ENCODE assay signal across 8 cellular contexts in genomic region chr4:23020399-23020798, GRCh38.
DNase-seq lines count a peak whose midpoint lies in the region; FAIRE-seq and TF ChIP-seq lines count a peak whose summit lies in the region.
"Not testable (repeated sequence)": the region's sequence is repeated elsewhere in the genome, so short reads cannot be mapped to it uniquely, and the experiment has no call there.

No MANE protein-coding gene starts in this region.

- FAIRE-seq in astrocyte (lab: Jason Lieb, UNC): not testable (repeated sequence)

- WGBS in mammary epithelial cell (ENCODE audit: low coverage, missing lambda C conversion rate): 49% methylated on average over 4 of the region's 4 CpGs
- WGBS in trophoblast cell (ENCODE audit: extremely low coverage, insufficient coverage, insufficient read length): no CpG with 5 or more reads among the region's 4 CpGs

- BruUV-seq in mammary epithelial cell (replicated peaks; lab: Mats Ljungman, UMichigan): not testable (repeated sequence)

- H2BK5ac ChIP-seq in trophoblast cell (ENCODE audit: low read depth, low read length, poor library complexity): not testable (repeated sequence)

- dilution Hi-C loops in mammary epithelial cell (cut with HindIII; ENCODE audit: low sequenced_read_pairs): not testable (repeated sequence)

- H3K9me3 Mint-ChIP-seq in astrocyte (ENCODE audit: unreplicated experiment); mesothelial cell of epicardium: not testable (repeated sequence)

- in situ Hi-C loops in mammary epithelial cell (cut with MboI; ENCODE audit: low sequenced_read_pairs in 2 of 2): not testable (repeated sequence)

- DNase-seq in A172 (ENCODE audit: low spot score): peak; percentile 11
- peak; percentile 12 for DNase-seq in Daoy (ENCODE audit: low read depth)
- not testable (repeated sequence) for DNase-seq in SJSA1 (ENCODE audit: low read depth in 1 of 2, low spot score in 2 of 2); astrocyte (ENCODE audit: low read depth); mammary epithelial cell; mesothelial cell of epicardium (ENCODE audit: low spot score in 2 of 2, unreplicated experiment in 2 of 2); trophoblast cell

- not testable (repeated sequence) for TF ChIP-seq CTCF in astrocyte (IDR thresholded peaks at IDR 0.05; ENCODE audit: insufficient read depth, low read depth, low read length); mammary epithelial cell (conservative IDR thresholded peaks at IDR 0.05 in 1 of 2, IDR thresholded peaks at IDR 0.05 in 1 of 2; ENCODE audit: extremely low read depth in 1 of 2, insufficient read depth in 1 of 2, low read depth in 1 of 2, low read length in 2 of 2); mesothelial cell of epicardium (IDR thresholded peaks at IDR 0.05; ENCODE audit: unreplicated experiment)

- H3K4ac ChIP-seq in trophoblast cell (ENCODE audit: low read depth, low read length): not testable (repeated sequence)

- not testable (repeated sequence) for H3K36me3 ChIP-seq in SJSA1; astrocyte (ENCODE audit: insufficient read depth, low read length); mammary epithelial cell (ENCODE audit: insufficient read depth, low read length); trophoblast cell (ENCODE audit: control insufficient read depth in 1 of 2, insufficient read depth in 2 of 2, low read length in 2 of 2); skeletal muscle satellite cell (ENCODE audit: insufficient read depth, low read length)

- not testable (repeated sequence) for H4K12ac ChIP-seq in trophoblast cell (ENCODE audit: low read depth, low read length)

- peak overlapping the region; percentile 49 for H2BK12ac ChIP-seq in trophoblast cell (ENCODE audit: low read length)

- H3K9me3 ChIP-seq in SJSA1 (replicated peaks); astrocyte (ENCODE audit: insufficient read depth, low read depth, low read length); mammary epithelial cell (replicated peaks; ENCODE audit: insufficient read depth, low read length); trophoblast cell (ENCODE audit: insufficient read depth, low read depth, low read length); skeletal muscle satellite cell (replicated peaks; ENCODE audit: low read length): not testable (repeated sequence)

- H3K27me3 Mint-ChIP-seq in astrocyte (ENCODE audit: low read depth, unreplicated experiment); mesothelial cell of epicardium (ENCODE audit: low read depth): not testable (repeated sequence)

- not testable (repeated sequence) for H3K79me1 ChIP-seq in trophoblast cell (ENCODE audit: low read length)

- H4K20me1 ChIP-seq in astrocyte (ENCODE audit: insufficient read depth, low read length); mammary epithelial cell (ENCODE audit: insufficient read depth, low read length): not testable (repeated sequence)

- not testable (repeated sequence) for H3K4me3 Mint-ChIP-seq in astrocyte (ENCODE audit: unreplicated experiment); mesothelial cell of epicardium

- H3K27ac Mint-ChIP-seq in astrocyte (ENCODE audit: unreplicated experiment) (peak overlapping the region; percentile 91), mesothelial cell of epicardium (peak overlapping the region; percentile 52)

- not testable (repeated sequence) for H2BK120ac ChIP-seq in trophoblast cell (ENCODE audit: insufficient read depth, low read length, poor library complexity)

- H3K4me1 ChIP-seq in SJSA1 (replicated peaks) (peaks cover 22% of the 10 kb centered on the region), skeletal muscle satellite cell (ENCODE audit: control insufficient read depth, insufficient read depth, low read length) (peaks cover 28% of the 10 kb centered on the region)
- not testable (repeated sequence) for H3K4me1 ChIP-seq in astrocyte (ENCODE audit: insufficient read depth, low read length); mammary epithelial cell (ENCODE audit: insufficient read depth, low read length); trophoblast cell (ENCODE audit: control insufficient read depth in 1 of 2, insufficient read depth in 2 of 2, low read length in 2 of 2)

- not testable (repeated sequence) for H4K8ac ChIP-seq in trophoblast cell (ENCODE audit: low read depth, low read length)

- peaks cover 31% of the 10 kb centered on the region for H3K4me1 Mint-ChIP-seq in astrocyte (ENCODE audit: low read depth, unreplicated experiment)
- peaks cover 33% of the 10 kb centered on the region for H3K4me1 Mint-ChIP-seq in mesothelial cell of epicardium

- not testable (repeated sequence) for H2AFZ ChIP-seq in astrocyte (ENCODE audit: low read depth, low read length); trophoblast cell (ENCODE audit: insufficient read depth, low read length, poor library complexity)
- peak overlapping the region; percentile 44 for H2AFZ ChIP-seq in mammary epithelial cell (ENCODE audit: low read depth, low read length)

- H3K23ac ChIP-seq in trophoblast cell (ENCODE audit: low read length): not testable (repeated sequence)

- not testable (repeated sequence) for H4K91ac ChIP-seq in trophoblast cell (ENCODE audit: low read depth, low read length)

- not testable (repeated sequence) for H3K4me2 ChIP-seq in astrocyte (ENCODE audit: low read length); mammary epithelial cell (ENCODE audit: insufficient read depth, low read depth, low read length); trophoblast cell (ENCODE audit: low read length); skeletal muscle satellite cell (ENCODE audit: low read length)

- H3K14ac ChIP-seq in trophoblast cell (ENCODE audit: low read length): not testable (repeated sequence)

- peak overlapping the region; percentile 96 for H3K27ac ChIP-seq in SJSA1
- not testable (repeated sequence) for H3K27ac ChIP-seq in astrocyte (ENCODE audit: low read depth, low read length); mammary epithelial cell (ENCODE audit: insufficient read depth, low read depth, low read length); trophoblast cell (ENCODE audit: low read depth, low read length)

- H3K18ac ChIP-seq in trophoblast cell (ENCODE audit: low read length): not testable (repeated sequence)

- not testable (repeated sequence) for H3K9ac ChIP-seq in astrocyte (ENCODE audit: low read length); mammary epithelial cell (ENCODE audit: insufficient read depth, low read length); trophoblast cell (ENCODE audit: low read length)
- H3K9ac ChIP-seq in skeletal muscle satellite cell (ENCODE audit: low read depth, low read length): peak overlapping the region; percentile 57

- CTCF ChIA-PET in mammary epithelial cell (lab: Charles Lee; ENCODE audit: low non-redundant PET): not testable (repeated sequence)

- not testable (repeated sequence) for H3K27me3 ChIP-seq in SJSA1 (replicated peaks); astrocyte (ENCODE audit: insufficient read depth, low read length); mammary epithelial cell (ENCODE audit: insufficient read depth, low read length); trophoblast cell (ENCODE audit: insufficient read depth, low read length); skeletal muscle satellite cell (ENCODE audit: control insufficient read depth, insufficient read depth, low read length)

- intact Hi-C loops in mammary epithelial cell (cut with micrococcal nuclease): not testable (repeated sequence)

- not testable (repeated sequence) for H2AK5ac ChIP-seq in trophoblast cell (ENCODE audit: low read length)

- not testable (repeated sequence) for H3K36me3 Mint-ChIP-seq in astrocyte (ENCODE audit: low read depth, unreplicated experiment); mesothelial cell of epicardium

- not testable (repeated sequence) for H3K4me3 ChIP-seq in SJSA1; astrocyte (ENCODE audit: insufficient read depth, low read depth, low read length); mammary epithelial cell (replicated peaks in 1 of 3; ENCODE audit: insufficient read depth in 1 of 3, low read depth in 2 of 3, low read length in 3 of 3); trophoblast cell (ENCODE audit: low read depth, low read length); skeletal muscle satellite cell (ENCODE audit: low read length)

- not testable (repeated sequence) for H3K79me2 ChIP-seq in astrocyte (ENCODE audit: insufficient read depth, low read length); mammary epithelial cell (ENCODE audit: insufficient read depth, low read length); trophoblast cell (ENCODE audit: control insufficient read depth, insufficient read depth, low read length, poor library complexity)
